22 cellular contexts compared by ENCODE assay signal in the genomic region with DNA sequence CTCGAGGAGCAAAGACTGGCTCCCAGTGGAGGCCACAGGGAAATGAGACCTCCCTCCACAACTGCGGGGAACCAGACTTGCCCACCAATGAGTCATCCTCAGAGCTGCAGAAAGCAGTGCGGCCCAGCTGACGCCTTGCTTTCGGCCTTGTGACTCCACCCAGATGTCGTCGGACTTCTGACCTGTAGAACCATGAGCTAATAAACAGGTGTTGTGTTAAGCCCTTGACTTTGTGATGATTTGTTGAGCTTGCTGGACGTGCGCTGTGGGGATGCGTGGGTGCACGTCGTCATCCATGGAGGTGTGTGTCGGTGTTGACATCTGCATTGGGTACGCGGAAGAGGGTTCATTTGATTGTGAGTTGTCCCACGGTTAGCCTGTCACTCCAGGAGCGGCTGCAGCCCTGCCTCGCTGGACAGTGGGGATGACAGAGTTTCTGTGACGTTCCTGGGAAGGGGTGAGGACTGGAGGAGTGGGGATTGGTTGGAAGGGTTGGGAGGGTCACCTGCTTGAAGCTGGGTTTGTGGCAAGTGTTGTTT.
DNase-seq lines count a peak whose midpoint lies in the region; ATAC-seq, FAIRE-seq and TF ChIP-seq lines count a peak whose summit lies in the region.
"Had no signal": no experiment of that assay in that cellular context is flagged by ENCODE, and none has a peak within 500 bp of the region (broad histone marks: within the 10 kb centered on the region; RNA-seq: fewer than 3 reads in every experiment).

No MANE protein-coding gene starts in this region.

- H3K18ac ChIP-seq in H1 (ENCODE audit: extremely low read depth, low read length), result 0 out of 2 replicates have a peak overlapping the region, but pooled peaks have one; percentile 32

- H4K91ac ChIP-seq in H1 (replicated peaks; ENCODE audit: insufficient read length, low read length), result no peak overlapping the region

- no peak overlapping the region for H2BK120ac ChIP-seq in H1 (replicated peaks; ENCODE audit: low read depth, low read length)

- no peak overlapping the region for H3K9ac ChIP-seq in H1 (replicated peaks in 1 of 4; ENCODE audit: extremely low read depth in 1 of 4, low read depth in 3 of 4, low read length in 3 of 4)
- H3K9ac ChIP-seq: GM23248 had no signal

- peak overlapping the region; percentile 13 for H3K4ac ChIP-seq in H1 (replicated peaks; ENCODE audit: insufficient read length, low read depth, low read length)

- no peaks in the 10 kb centered on the region for H3K9me3 ChIP-seq in H1 (ENCODE audit: insufficient read depth in 2 of 2, low read depth in 1 of 2, low read length in 1 of 2)
- H3K9me3 ChIP-seq in right atrium auricular region, result no peaks in the 10 kb centered on the region
- H3K9me3 ChIP-seq: transverse colon had no signal

- no peak overlapping the region for H4K5ac ChIP-seq in H1 (ENCODE audit: insufficient read length, low read depth, low read length)

- no peak overlapping the region for H3K23ac ChIP-seq in H1 (ENCODE audit: insufficient read length)

- H2BK20ac ChIP-seq in H1 (ENCODE audit: low read length), result peak overlapping the region; percentile 18; the same call in 1 of the 2 replicates

- 93% methylated on average over 19 of the region's 19 CpGs; no CpG with 5 or more reads in 1 of the 2 experiments for WGBS in H1 (ENCODE audit: extremely low coverage in 1 of 2, insufficient coverage in 1 of 2, insufficient read length in 1 of 2, insufficient replicate concordance in 2 of 2, low coverage in 1 of 2, low lambda C conversion rate in 2 of 2, missing lambda C conversion rate in 1 of 2), 2 experiments

- H3K79me2 ChIP-seq in H1 (ENCODE audit: control insufficient read depth in 1 of 2, insufficient read depth in 2 of 2, low read length in 2 of 2), result no peaks in the 10 kb centered on the region

- H3K23me2 ChIP-seq in H1 (ENCODE audit: low read depth, low read length), result no peaks in the 10 kb centered on the region

- no peak overlapping the region for H3K4me3 ChIP-seq in H1 (ENCODE audit: extremely low read depth in 1 of 4, insufficient read depth in 2 of 4, low read depth in 3 of 4, low read length in 4 of 4)
- no peak overlapping the region for H3K4me3 ChIP-seq in right atrium auricular region
- H3K4me3 ChIP-seq: GM23248, transverse colon had no signal

- peaks cover 43% of the 10 kb centered on the region for H3K4me1 Mint-ChIP-seq in nephron progenitor cell
- H3K4me1 Mint-ChIP-seq: activated naive CD8-positive, alpha-beta T cell treated with anti-CD3 and anti-CD28 coated beads for 36 hours; activated T-helper 17 cell treated with anti-CD3 and anti-CD28 coated beads, Interleukin-2, amount 50 U/mL, for 72 hours had no signal

- POLR2A ChIA-PET in H1 (lab: Charles Lee; ENCODE audit: partially characterized antibody), result no interaction called here

- 0 out of 2 replicates have a peak overlapping the region, but pooled peaks have one; percentile 53 for H2AK5ac ChIP-seq in H1 (ENCODE audit: low read depth, low read length)

- no peak overlapping the region for H3K4me3 Mint-ChIP-seq in nephron progenitor cell
- H3K4me3 Mint-ChIP-seq: activated naive CD8-positive, alpha-beta T cell treated with anti-CD3 and anti-CD28 coated beads for 36 hours; activated T-helper 17 cell treated with anti-CD3 and anti-CD28 coated beads, Interleukin-2, amount 50 U/mL, for 72 hours; brain; nephron had no signal

- TF ChIP-seq CTCF in H1 (IDR thresholded peaks at IDR 0.05; ENCODE audit: control extremely low read depth in 1 of 3, insufficient read depth in 1 of 3, low read depth in 1 of 3, low read length in 3 of 3), result no peak
- no peak for TF ChIP-seq CTCF in nephron progenitor cell (IDR thresholded peaks at IDR 0.05)
- no peak for TF ChIP-seq CTCF in right atrium auricular region (IDR thresholded peaks at IDR 0.05)

- CTCF ChIA-PET in H1 (lab: Charles Lee; ENCODE audit: partially characterized antibody), result interaction anchor here (0.5 to 5.0 kb wide), 20 partner anchors 10 to 551 kb away, joined by 3 to 35 read pairs (median 3); no protein-coding TSS in a partner anchor

- no peak overlapping the region for H3K14ac ChIP-seq in H1 (ENCODE audit: insufficient read length)

- intact Hi-C loops in left ventricle myocardium superior (cut with micrococcal nuclease), result no loop called here

- no peak for ATAC-seq in left ventricle myocardium superior
- ATAC-seq: activated T-helper 17 cell treated with anti-CD3 and anti-CD28 coated beads, Interleukin-2, amount 50 U/mL, for 72 hours had no signal

- H2BK5ac ChIP-seq in H1 (ENCODE audit: low read depth, low read length), result 0 out of 2 replicates have a peak overlapping the region, but pooled peaks have one; percentile 30

- no peak overlapping the region for H2AFZ ChIP-seq in H1 (ENCODE audit: low read length)
- H2AFZ ChIP-seq: GM23248 had no signal

- H3K56ac ChIP-seq in H1 (replicated peaks; ENCODE audit: insufficient read length, low read depth, low read length), result no peak overlapping the region

- no peaks in the 10 kb centered on the region for H3K36me3 ChIP-seq in H1 (ENCODE audit: control insufficient read depth in 2 of 4, insufficient read depth in 4 of 4, low read length in 3 of 4)
- no peaks in the 10 kb centered on the region for H3K36me3 ChIP-seq in right atrium auricular region
- H3K36me3 ChIP-seq: transverse colon had no signal

- H3K27me3 ChIP-seq in H1 (replicated peaks in 1 of 4; ENCODE audit: control insufficient read depth in 3 of 4, extremely low read depth in 1 of 4, insufficient read depth in 3 of 4, low read length in 3 of 4) (no peaks in the 10 kb centered on the region), right atrium auricular region (no peaks in the 10 kb centered on the region)
- H3K27me3 ChIP-seq: transverse colon had no signal

- TF ChIP-seq POLR2A in H1 (IDR thresholded peaks at IDR 0.05; ENCODE audit: control extremely low read depth in 1 of 2, low read depth in 2 of 2, low read length in 2 of 2), result no peak

- 0 out of 2 replicates have a peak overlapping the region, but pooled peaks have one; percentile 23 for H2BK15ac ChIP-seq in H1 (ENCODE audit: low read length)

- H3K36me3 Mint-ChIP-seq in nephron progenitor cell (ENCODE audit: low read depth), result no peaks in the 10 kb centered on the region
- H3K36me3 Mint-ChIP-seq: activated naive CD8-positive, alpha-beta T cell treated with anti-CD3 and anti-CD28 coated beads for 36 hours; brain had no signal

- peak overlapping the region; percentile 80; the same call in 1 of the 2 replicates for H2BK12ac ChIP-seq in H1 (ENCODE audit: low read depth, low read length)

- H3K9me3 Mint-ChIP-seq in nephron progenitor cell, result no peaks in the 10 kb centered on the region
- H3K9me3 Mint-ChIP-seq: activated naive CD8-positive, alpha-beta T cell treated with anti-CD3 and anti-CD28 coated beads for 36 hours; activated T-helper 17 cell treated with anti-CD3 and anti-CD28 coated beads, Interleukin-2, amount 50 U/mL, for 72 hours; nephron had no signal

- H3K27ac ChIP-seq in H1 (ENCODE audit: low read depth, low read length), result no peak overlapping the region
- H3K27ac ChIP-seq in right atrium auricular region, result no peak overlapping the region
- H3K27ac ChIP-seq: GM23248, transverse colon had no signal

- no peak for TF ChIP-seq RAD21 in H1 (IDR thresholded peaks at IDR 0.05 in 1 of 2, conservative IDR thresholded peaks at IDR 0.05 in 1 of 2; ENCODE audit: low read depth in 2 of 2, low read length in 2 of 2)

- no peak overlapping the region for H4K8ac ChIP-seq in H1 (ENCODE audit: extremely low read depth, insufficient read depth, low read length)

- H3K4me1 ChIP-seq in H1 (replicated peaks in 1 of 4; ENCODE audit: control insufficient read depth in 3 of 4, insufficient read depth in 4 of 4, low read length in 3 of 4) (peaks cover 0 to 3% (median 0%) of the 10 kb centered on the region in 4 experiments; a peak in 1 of 7 replicates), right atrium auricular region (peaks cover 0 to 11% of the 10 kb centered on the region in 2 donors)
- H3K4me1 ChIP-seq: transverse colon had no signal

- H3K79me1 ChIP-seq in H1 (ENCODE audit: low read depth, low read length), result no peaks in the 10 kb centered on the region

- peak overlapping the region; percentile 91 for H3K27ac Mint-ChIP-seq in nephron progenitor cell
- H3K27ac Mint-ChIP-seq: activated naive CD8-positive, alpha-beta T cell treated with anti-CD3 and anti-CD28 coated beads for 36 hours; activated T-helper 17 cell treated with anti-CD3 and anti-CD28 coated beads, Interleukin-2, amount 50 U/mL, for 72 hours; nephron had no signal

- no peaks in the 10 kb centered on the region for H4K20me1 ChIP-seq in H1 (replicated peaks in 1 of 2; ENCODE audit: control insufficient read depth in 1 of 2, insufficient read depth in 2 of 2, low read length in 2 of 2)

- no peak for TF ChIP-seq EP300 in H1 (IDR thresholded peaks at IDR 0.05; ENCODE audit: borderline replicate concordance in 1 of 2, low read depth in 2 of 2, low read length in 2 of 2)

- H3K4me2 ChIP-seq in H1 (ENCODE audit: insufficient read depth in 1 of 2, low read depth in 2 of 2, low read length in 2 of 2), result no peak overlapping the region

- DNase-seq in A172 (ENCODE audit: low spot score) (peak; percentile 66), RPMI7951 (ENCODE audit: low read depth) (peak; percentile 69), H1 (ENCODE audit: low read depth in 1 of 2, low spot score in 2 of 2) (no peak), nephron progenitor cell (no peak), left ventricle myocardium superior (no peak), HK-2 (ENCODE audit: unreplicated experiment) (no peak), right atrium auricular region (ENCODE audit: low spot score) (no peak)
- no peak for DNase-seq in stimulated activated CD4-positive, alpha-beta T cell treated with anti-CD3 and anti-CD28 coated beads, Interleukin-12 subunit alpha, Interleukin-12 subunit beta, amount 100 ng/mL, for 4 hours
- DNase-seq: activated CD8-positive, alpha-beta memory T cell treated with anti-CD3 and anti-CD28 coated beads, Interleukin-2, amount 50 U/mL, for 4 hours; activated naive CD8-positive, alpha-beta T cell treated with anti-CD3 and anti-CD28 coated beads for 36 hours; DMS53; effector CD8-positive, alpha-beta T cell; GM23248; hippocampal formation; NCI-H1694 treated with DMSO at 0.1 percent for 48 hours; NCI-H2171 treated with DMSO at 0.1 percent for 48 hours; posterior cingulate gyrus; transverse colon had no signal

- no peak for FAIRE-seq in H1 (lab: Jason Lieb, UNC)
- FAIRE-seq: frontal cortex had no signal

- peaks cover 8% of the 10 kb centered on the region for H3K27me3 Mint-ChIP-seq in nephron progenitor cell (ENCODE audit: low read depth, poor library complexity)
- H3K27me3 Mint-ChIP-seq: brain had no signal

TF ChIP-seq in H1, 55 proteins besides CTCF, POLR2A, EP300 and RAD21 (continues in another document):
- TF ChIP-seq MAX (IDR thresholded peaks at IDR 0.05), result no peak
- TF ChIP-seq JUN (IDR thresholded peaks at IDR 0.05; ENCODE audit: low read depth, low read length), result no peak
- no peak for TF ChIP-seq CHD1 (IDR thresholded peaks at IDR 0.05; ENCODE audit: low read depth, low read length)
- no peak for TF ChIP-seq TEAD4 (IDR thresholded peaks at IDR 0.05; ENCODE audit: low read depth, low read length)
- TF ChIP-seq KDM1A (IDR thresholded peaks at IDR 0.05; ENCODE audit: borderline replicate concordance, low read length), result no peak

Comparison
In these comparisons a context has a peak if more than half of its experiments do, and no peak if none do; other contexts are left out.
1. DNase-seq: peak in A172 (single experiment) and RPMI7951 (single experiment); none in H1 (0 of 2), nephron progenitor cell (single experiment), left ventricle myocardium superior (single experiment), HK-2 (single experiment), stimulated activated CD4-positive, alpha-beta T cell treated with anti-CD3 and anti-CD28 coated beads, Interleukin-12 subunit alpha, Interleukin-12 subunit beta, amount 100 ng/mL, for 4 hours (single experiment) and right atrium auricular region (single experiment).